28 cellular contexts compared by ENCODE assay signal in genomic region chr1:156549390-156549789, GRCh38. TPM values are rescaled to one million over a fixed set of nuclear protein-coding genes. Genes with fewer than 3 reads are reported as not detected.
"Had no signal": no experiment of that assay in that cellular context is flagged by ENCODE, and none has a peak within 500 bp of the region (broad histone marks: within the 10 kb centered on the region; RNA-seq: fewer than 3 reads in every experiment).

No MANE protein-coding gene starts in this region.

- ATAC-seq: activated CD4-positive, alpha-beta T cell treated with anti-CD3 and anti-CD28 coated beads for 36 hours; activated T-cell treated with anti-CD3 and anti-CD28 coated beads, Interleukin-2, amount 50 U/mL, for 72 hours; foreskin keratinocyte; pancreas; stimulated activated effector memory CD8-positive, alpha-beta T cell treated with anti-CD3 and anti-CD28 coated beads, Interleukin-12 subunit alpha, Interleukin-12 subunit beta, amount 100 ng/mL, for 72 hours; stimulated activated naive CD8-positive, alpha-beta T cell treated with anti-CD3 and anti-CD28 coated beads, Interleukin-15, amount 100 ng/mL, for 72 hours had no signal

- DNase-seq: activated B cell treated with CpG ODN at 0.5 μM for 24 hours; activated CD4-positive, alpha-beta T cell treated with anti-CD3 and anti-CD28 coated beads for 36 hours; activated CD4-positive, alpha-beta T cell treated with anti-CD3 and anti-CD28 coated beads, Interleukin-2, amount 50 U/mL, for 48 hours; activated effector memory CD4-positive, alpha-beta T cell treated with Interleukin-2 at 50 U/mL for 16 hours; activated naive CD4-positive, alpha-beta T cell treated with anti-CD3 and anti-CD28 coated beads for 36 hours; activated naive CD8-positive, alpha-beta T cell treated with anti-CD3 and anti-CD28 coated beads, Interleukin-2, amount 10 ng/mL, durations not matched to agents 7 days and 5 days; activated T-cell treated with anti-CD3 and anti-CD28 coated beads, Interleukin-2, amount 50 U/mL, for 72 hours; amniotic stem cell; cortex of kidney; erythroblast; left ventricle myocardium inferior; nephron progenitor cell; right lobe of liver; small intestine; stimulated activated CD4-positive, alpha-beta T cell treated with anti-CD3 and anti-CD28 coated beads, Interleukin-2, amount 100 ng/mL, for 24 hours; stimulated activated naive CD8-positive, alpha-beta T cell treated with anti-CD3 and anti-CD28 coated beads, Interleukin-15, amount 100 ng/mL, for 72 hours; T-helper 9 cell; transverse colon; uterus had no signal

- H3K4me3 ChIP-seq: left ventricle myocardium inferior, pancreas, right lobe of liver, transverse colon, uterus had no signal

- H3K27ac ChIP-seq: foreskin keratinocyte, left ventricle myocardium inferior, pancreas, right lobe of liver, transverse colon, uterus had no signal

- H3K9me3 ChIP-seq: left ventricle myocardium inferior, pancreas, right lobe of liver, transverse colon, uterus had no signal

- H3K27me3 ChIP-seq: foreskin keratinocyte, pancreas, right lobe of liver, transverse colon, uterus had no signal

- FAIRE-seq: endometrium, pancreas, small intestine had no signal

- H3K36me3 ChIP-seq: left ventricle myocardium inferior, pancreas, right lobe of liver, transverse colon, uterus had no signal

- H3K4me1 ChIP-seq: foreskin keratinocyte, pancreas, right lobe of liver, uterus had no signal

RNA-seq across cellular contexts. Expression of gene TTC24, which starts 30.1 kb away (rescaled TPM):
- total RNA-seq: cerebellum, fibroblast of lung, foreskin keratinocyte, glomerular endothelial cell, kidney epithelial cell, left ventricle myocardium inferior, pancreas, pulmonary artery endothelial cell, transverse colon, uterus had no signal
